27 cellular contexts compared by ENCODE assay signal in the genomic region with DNA sequence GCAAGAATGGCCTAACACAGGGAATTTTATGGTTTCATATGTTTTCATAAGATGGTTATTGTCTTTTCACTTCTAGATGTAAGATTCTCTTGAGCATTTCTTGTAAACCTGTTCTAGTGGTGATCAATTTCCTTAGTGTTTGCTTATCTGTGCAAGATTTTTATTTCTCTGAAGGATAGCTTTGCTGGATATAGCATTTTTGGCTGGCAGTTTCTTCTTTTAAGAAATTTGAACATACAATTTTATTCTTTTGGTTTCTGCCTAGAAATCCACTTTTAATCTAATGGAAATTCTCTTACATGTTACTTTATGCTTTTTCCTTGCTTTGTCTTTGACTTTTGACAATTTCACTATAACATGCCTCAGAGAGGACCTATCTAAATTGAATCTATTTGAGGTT.
DNase-seq lines count a peak whose midpoint lies in the region; TF ChIP-seq lines count a peak whose summit lies in the region.
"Had no signal": no experiment of that assay in that cellular context is flagged by ENCODE, and none has a peak within 500 bp of the region (broad histone marks: within the 10 kb centered on the region; RNA-seq: fewer than 3 reads in every experiment).

No MANE protein-coding gene starts in this region.

- POLR2A ChIA-PET in HEK293 (lab: Yijun Ruan, JAX): no interaction called here

- no peak overlapping the region for H3K4me3 ChIP-seq in HEK293 (ENCODE audit: low read depth, low read length)
- H3K4me3 ChIP-seq: A549; BLaER1; BLaER1 treated with 17β-estradiol and CSF1 and Interleukin-3, amounts not matched to agents 10 nM and 100 nM had no signal

- CTCF ChIA-PET in HEK293 (lab: Yijun Ruan, JAX): no interaction called here

- no peak overlapping the region for H3K27ac ChIP-seq in HEK293 (ENCODE audit: extremely low read depth, low read depth, low read length)
- H3K27ac ChIP-seq: 22Rv1; A549; BLaER1; BLaER1 treated with 17β-estradiol and CSF1 and Interleukin-3, amounts not matched to agents 10 nM and 100 nM; C4-2B had no signal

- DNase-seq in H4 (ENCODE audit: low spot score): no peak
- DNase-seq: 8988T; ACHN; AML-193; BE2C; C1 segment of cervical spinal cord; Caco-2; Calu3; CD4-positive, alpha-beta memory T cell; CD4-positive, alpha-beta T cell; CD4-positive, CD25-positive, alpha-beta regulatory T cell; CD8-positive, alpha-beta memory T cell; CD8-positive, alpha-beta T cell; COR-L47; DMS 273 treated with DMSO at 0.1 percent for 48 hours; DMS153; DMS53; DMS79; DMS79 treated with DMSO at 0.1 percent for 48 hours; DND-41; EL had no signal

- no peaks in the 10 kb centered on the region for H3K4me1 ChIP-seq in HEK293 (ENCODE audit: control insufficient read depth, insufficient read depth, low read length)
- H3K4me1 ChIP-seq: A549; BE2C; BLaER1; BLaER1 treated with 17β-estradiol and CSF1 and Interleukin-3, amounts not matched to agents 10 nM and 100 nM; Caco-2 had no signal

- no peaks in the 10 kb centered on the region for H3K9me3 ChIP-seq in HEK293 (ENCODE audit: control insufficient read depth, insufficient read depth, low read depth, low read length)
- H3K9me3 ChIP-seq: A549, BE2C, Caco-2 had no signal

- TF ChIP-seq CTCF in HEK293 (tag by site-specific recombination; IDR thresholded peaks at IDR 0.05): no peak

- no peaks in the 10 kb centered on the region for H3K36me3 ChIP-seq in HEK293 (ENCODE audit: control insufficient read depth in 2 of 2, insufficient read depth in 1 of 2, low read length in 2 of 2)
- H3K36me3 ChIP-seq: BE2C, BLaER1 had no signal

TF ChIP-seq in HEK293, 187 proteins besides CTCF, POLR2A, EP300 and RAD21:
- TF ChIP-seq ZNF639 (tag by site-specific recombination; IDR thresholded peaks at IDR 0.05): no peak
- TF ChIP-seq PRDM6 (tag by site-specific recombination; IDR thresholded peaks at IDR 0.05): no peak
- peak; percentile 94 for TF ChIP-seq SETDB1 (IDR thresholded peaks at IDR 0.05; ENCODE audit: insufficient read length, low read length)
- no peak for TF ChIP-seq REST (tag by site-specific recombination; IDR thresholded peaks at IDR 0.05)
- no peak for TF ChIP-seq ZNF341 (tag by site-specific recombination; IDR thresholded peaks at IDR 0.05; ENCODE audit: low read depth)
